In the genomic region with DNA sequence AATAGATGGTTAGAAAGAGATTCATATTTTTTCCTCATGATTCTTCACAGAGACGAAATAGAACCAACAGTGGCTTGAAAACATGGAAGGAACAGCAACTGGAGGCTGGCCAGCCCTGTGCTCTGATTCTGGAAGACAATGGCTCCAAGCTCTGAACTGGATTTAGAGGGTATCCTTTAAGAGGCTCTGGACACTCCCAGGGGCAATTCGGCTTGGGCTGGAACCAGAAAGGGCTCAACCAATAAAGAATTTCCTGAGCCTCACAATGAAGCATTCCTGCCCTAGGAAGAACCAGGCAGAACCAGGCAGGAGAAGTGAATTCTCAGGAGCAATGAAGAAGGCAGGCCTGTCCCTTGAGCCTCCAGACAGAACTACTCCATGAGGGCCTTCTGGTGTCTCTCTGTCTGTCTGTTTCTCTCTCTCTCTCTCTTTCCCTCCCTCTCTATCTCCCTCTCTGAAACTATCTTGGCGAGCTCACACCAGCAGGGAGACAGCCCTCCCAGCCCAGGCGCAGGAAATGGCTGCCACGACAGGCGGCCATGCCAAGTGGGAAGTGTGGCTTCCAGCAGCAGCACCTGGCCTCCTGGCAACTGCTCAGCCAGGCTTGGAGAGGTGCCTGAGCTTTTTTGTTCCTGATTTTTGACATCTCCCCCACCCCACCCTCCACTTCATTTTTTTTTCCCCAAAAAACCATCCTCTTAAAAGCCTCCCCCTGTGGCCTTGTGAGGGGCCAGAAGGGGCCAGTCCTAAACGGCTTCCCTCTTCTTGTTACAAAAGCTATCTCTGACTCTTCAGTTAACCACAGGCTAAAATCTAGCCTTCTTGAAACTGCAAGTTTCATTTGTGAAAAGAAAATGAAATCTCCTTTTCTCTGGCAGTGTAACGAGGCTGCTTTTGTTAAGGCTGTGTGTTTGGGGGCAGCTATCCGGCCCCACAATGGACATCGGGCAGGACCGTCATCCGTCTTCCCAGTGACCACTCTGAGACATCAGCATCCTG, we compare ENCODE assay signal across 1 cellular context.
TF ChIP-seq lines count a peak whose summit lies in the region.

No MANE protein-coding gene starts in this region.

TF ChIP-seq in GM12878, 131 proteins besides CTCF, POLR2A, EP300 and RAD21 (continued from another document):
- TF ChIP-seq ETV6 (conservative IDR thresholded peaks at IDR 0.05 in 1 of 2, IDR thresholded peaks at IDR 0.05 in 1 of 2; ENCODE audit: borderline replicate concordance in 1 of 2, low read depth in 1 of 2) = no peak
- TF ChIP-seq ASH2L (IDR thresholded peaks at IDR 0.05; ENCODE audit: borderline replicate concordance, low read depth) = no peak
- TF ChIP-seq, protein P1, sequence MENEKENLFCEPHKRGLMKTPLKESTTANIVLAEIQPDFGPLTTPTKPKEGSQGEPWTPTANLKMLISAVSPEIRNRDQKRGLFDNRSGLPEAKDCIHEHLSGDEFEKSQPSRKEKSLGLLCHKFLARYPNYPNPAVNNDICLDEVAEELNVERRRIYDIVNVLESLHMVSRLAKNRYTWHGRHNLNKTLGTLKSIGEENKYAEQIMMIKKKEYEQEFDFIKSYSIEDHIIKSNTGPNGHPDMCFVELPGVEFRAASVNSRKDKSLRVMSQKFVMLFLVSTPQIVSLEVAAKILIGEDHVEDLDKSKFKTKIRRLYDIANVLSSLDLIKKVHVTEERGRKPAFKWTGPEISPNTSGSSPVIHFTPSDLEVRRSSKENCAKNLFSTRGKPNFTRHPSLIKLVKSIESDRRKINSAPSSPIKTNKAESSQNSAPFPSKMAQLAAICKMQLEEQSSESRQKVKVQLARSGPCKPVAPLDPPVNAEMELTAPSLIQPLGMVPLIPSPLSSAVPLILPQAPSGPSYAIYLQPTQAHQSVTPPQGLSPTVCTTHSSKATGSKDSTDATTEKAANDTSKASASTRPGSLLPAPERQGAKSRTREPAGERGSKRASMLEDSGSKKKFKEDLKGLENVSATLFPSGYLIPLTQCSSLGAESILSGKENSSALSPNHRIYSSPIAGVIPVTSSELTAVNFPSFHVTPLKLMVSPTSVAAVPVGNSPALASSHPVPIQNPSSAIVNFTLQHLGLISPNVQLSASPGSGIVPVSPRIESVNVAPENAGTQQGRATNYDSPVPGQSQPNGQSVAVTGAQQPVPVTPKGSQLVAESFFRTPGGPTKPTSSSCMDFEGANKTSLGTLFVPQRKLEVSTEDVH (IDR thresholded peaks at IDR 0.05; ENCODE audit: low read depth, partially characterized antibody) = no peak
